ENCODE assay signal across 3 cellular contexts in the genomic region with DNA sequence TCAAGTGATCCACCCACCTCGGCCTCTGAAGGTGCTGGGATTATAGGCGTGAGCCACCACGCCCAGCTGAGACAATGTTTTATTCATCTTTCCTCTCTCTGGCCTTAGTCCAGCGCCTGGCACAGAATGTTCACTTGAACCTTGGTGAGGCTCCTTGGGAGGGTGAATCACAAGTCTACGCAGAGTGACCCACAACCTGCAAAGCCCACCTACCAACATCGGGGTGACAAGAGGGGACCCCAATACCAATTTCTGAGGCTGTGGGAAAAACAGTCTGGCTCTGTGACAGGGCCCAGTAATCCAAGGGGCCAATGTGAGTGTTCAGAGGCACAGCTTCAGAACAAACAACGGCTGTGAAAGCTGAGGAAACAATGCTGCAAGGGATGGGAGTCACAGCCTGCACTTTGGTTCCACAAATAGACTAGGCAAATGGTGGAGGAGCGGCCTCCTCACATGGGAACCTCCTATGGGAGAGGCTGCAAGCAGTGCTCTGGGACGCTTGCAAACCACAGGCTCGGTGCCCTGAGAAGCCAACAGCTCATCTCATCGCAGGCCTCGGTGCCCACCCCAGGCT.
A peak's percentile ranks its signal among the peaks of the same experiment; 100 is the strongest.
TF ChIP-seq lines count a peak whose summit lies in the region.

No MANE protein-coding gene starts in this region.

TF ChIP-seq in A549, 52 proteins besides CTCF, POLR2A, EP300 and RAD21:
- TF ChIP-seq, protein P1, sequence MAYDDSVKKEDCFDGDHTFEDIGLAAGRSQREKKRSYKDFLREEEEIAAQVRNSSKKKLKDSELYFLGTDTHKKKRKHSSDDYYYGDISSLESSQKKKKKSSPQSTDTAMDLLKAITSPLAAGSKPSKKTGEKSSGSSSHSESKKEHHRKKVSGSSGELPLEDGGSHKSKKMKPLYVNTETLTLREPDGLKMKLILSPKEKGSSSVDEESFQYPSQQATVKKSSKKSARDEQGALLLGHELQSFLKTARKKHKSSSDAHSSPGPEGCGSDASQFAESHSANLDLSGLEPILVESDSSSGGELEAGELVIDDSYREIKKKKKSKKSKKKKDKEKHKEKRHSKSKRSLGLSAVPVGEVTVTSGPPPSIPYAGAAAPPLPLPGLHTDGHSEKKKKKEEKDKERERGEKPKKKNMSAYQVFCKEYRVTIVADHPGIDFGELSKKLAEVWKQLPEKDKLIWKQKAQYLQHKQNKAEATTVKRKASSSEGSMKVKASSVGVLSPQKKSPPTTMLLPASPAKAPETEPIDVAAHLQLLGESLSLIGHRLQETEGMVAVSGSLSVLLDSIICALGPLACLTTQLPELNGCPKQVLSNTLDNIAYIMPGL (CRISPR knock-in tag; IDR thresholded peaks at IDR 0.05; ENCODE audit: borderline replicate concordance), result no peak
- no peak for TF ChIP-seq ZFP36 (IDR thresholded peaks at IDR 0.05; ENCODE audit: borderline replicate concordance, partially characterized antibody)
- TF ChIP-seq JUN (IDR thresholded peaks at IDR 0.05), result no peak
- TF ChIP-seq HDAC2 (IDR thresholded peaks at IDR 0.05), result no peak
- TF ChIP-seq, protein P2, sequence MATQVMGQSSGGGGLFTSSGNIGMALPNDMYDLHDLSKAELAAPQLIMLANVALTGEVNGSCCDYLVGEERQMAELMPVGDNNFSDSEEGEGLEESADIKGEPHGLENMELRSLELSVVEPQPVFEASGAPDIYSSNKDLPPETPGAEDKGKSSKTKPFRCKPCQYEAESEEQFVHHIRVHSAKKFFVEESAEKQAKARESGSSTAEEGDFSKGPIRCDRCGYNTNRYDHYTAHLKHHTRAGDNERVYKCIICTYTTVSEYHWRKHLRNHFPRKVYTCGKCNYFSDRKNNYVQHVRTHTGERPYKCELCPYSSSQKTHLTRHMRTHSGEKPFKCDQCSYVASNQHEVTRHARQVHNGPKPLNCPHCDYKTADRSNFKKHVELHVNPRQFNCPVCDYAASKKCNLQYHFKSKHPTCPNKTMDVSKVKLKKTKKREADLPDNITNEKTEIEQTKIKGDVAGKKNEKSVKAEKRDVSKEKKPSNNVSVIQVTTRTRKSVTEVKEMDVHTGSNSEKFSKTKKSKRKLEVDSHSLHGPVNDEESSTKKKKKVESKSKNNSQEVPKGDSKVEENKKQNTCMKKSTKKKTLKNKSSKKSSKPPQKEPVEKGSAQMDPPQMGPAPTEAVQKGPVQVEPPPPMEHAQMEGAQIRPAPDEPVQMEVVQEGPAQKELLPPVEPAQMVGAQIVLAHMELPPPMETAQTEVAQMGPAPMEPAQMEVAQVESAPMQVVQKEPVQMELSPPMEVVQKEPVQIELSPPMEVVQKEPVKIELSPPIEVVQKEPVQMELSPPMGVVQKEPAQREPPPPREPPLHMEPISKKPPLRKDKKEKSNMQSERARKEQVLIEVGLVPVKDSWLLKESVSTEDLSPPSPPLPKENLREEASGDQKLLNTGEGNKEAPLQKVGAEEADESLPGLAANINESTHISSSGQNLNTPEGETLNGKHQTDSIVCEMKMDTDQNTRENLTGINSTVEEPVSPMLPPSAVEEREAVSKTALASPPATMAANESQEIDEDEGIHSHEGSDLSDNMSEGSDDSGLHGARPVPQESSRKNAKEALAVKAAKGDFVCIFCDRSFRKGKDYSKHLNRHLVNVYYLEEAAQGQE (IDR thresholded peaks at IDR 0.05), result no peak
- no peak for TF ChIP-seq EHF (CRISPR knock-in tag; IDR thresholded peaks at IDR 0.05)
- TF ChIP-seq RARB (CRISPR knock-in tag; IDR thresholded peaks at IDR 0.05), result no peak
- no peak for TF ChIP-seq FOSB (CRISPR knock-in tag; IDR thresholded peaks at IDR 0.05)
- TF ChIP-seq, protein P3, sequence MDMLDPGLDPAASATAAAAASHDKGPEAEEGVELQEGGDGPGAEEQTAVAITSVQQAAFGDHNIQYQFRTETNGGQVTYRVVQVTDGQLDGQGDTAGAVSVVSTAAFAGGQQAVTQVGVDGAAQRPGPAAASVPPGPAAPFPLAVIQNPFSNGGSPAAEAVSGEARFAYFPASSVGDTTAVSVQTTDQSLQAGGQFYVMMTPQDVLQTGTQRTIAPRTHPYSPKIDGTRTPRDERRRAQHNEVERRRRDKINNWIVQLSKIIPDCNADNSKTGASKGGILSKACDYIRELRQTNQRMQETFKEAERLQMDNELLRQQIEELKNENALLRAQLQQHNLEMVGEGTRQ (IDR thresholded peaks at IDR 0.05), result no peak
- no peak for TF ChIP-seq BHLHE40 (IDR thresholded peaks at IDR 0.05; ENCODE audit: low read depth, low read length)
TF ChIP-seq in A549: peak in this region for 0.

TF ChIP-seq in WTC11, 78 proteins besides CTCF, POLR2A, EP300 and RAD21:
- TF ChIP-seq, protein P4, sequence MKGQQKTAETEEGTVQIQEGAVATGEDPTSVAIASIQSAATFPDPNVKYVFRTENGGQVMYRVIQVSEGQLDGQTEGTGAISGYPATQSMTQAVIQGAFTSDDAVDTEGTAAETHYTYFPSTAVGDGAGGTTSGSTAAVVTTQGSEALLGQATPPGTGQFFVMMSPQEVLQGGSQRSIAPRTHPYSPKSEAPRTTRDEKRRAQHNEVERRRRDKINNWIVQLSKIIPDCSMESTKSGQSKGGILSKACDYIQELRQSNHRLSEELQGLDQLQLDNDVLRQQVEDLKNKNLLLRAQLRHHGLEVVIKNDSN (CRISPR knock-in tag; IDR thresholded peaks at IDR 0.05), result no peak
- TF ChIP-seq IRF2 (CRISPR knock-in tag; IDR thresholded peaks at IDR 0.05; ENCODE audit: borderline replicate concordance, low read depth) (no peak), GABPB1 (CRISPR knock-in tag; IDR thresholded peaks at IDR 0.05) (peak; percentile 92)

TF ChIP-seq in HepG2, 621 proteins besides CTCF, POLR2A, EP300 and RAD21 (continues in another document):
- TF ChIP-seq SNAPC2 (CRISPR knock-in tag; IDR thresholded peaks at IDR 0.05), result 0 out of 2 replicates have a peak, but pooled peaks have one; percentile 54
- TF ChIP-seq ZNF383 (CRISPR knock-in tag; IDR thresholded peaks at IDR 0.05; ENCODE audit: borderline replicate concordance), result no peak
- no peak for TF ChIP-seq ZC3H13 (CRISPR knock-in tag; IDR thresholded peaks at IDR 0.05)
- peak; percentile 47; the same call in 1 of the 2 replicates for TF ChIP-seq ZNF563 (CRISPR knock-in tag; IDR thresholded peaks at IDR 0.05)
- TF ChIP-seq LCORL (IDR thresholded peaks at IDR 0.05), result no peak
- TF ChIP-seq LCORL (CRISPR knock-in tag; IDR thresholded peaks at IDR 0.05), result peak; percentile 84
- peak; percentile 76 for TF ChIP-seq POGZ (CRISPR knock-in tag; IDR thresholded peaks at IDR 0.05)
- TF ChIP-seq ZNF879 (CRISPR knock-in tag; IDR thresholded peaks at IDR 0.05), result no peak
- no peak; the same call in 1 of the 2 replicates for TF ChIP-seq SP5 (CRISPR knock-in tag; IDR thresholded peaks at IDR 0.05; ENCODE audit: borderline replicate concordance, low read depth)
- TF ChIP-seq NFYB (CRISPR knock-in tag; IDR thresholded peaks at IDR 0.05), result peak; percentile 35; the same call in 1 of the 2 replicates
- TF ChIP-seq GPN1 (CRISPR knock-in tag; IDR thresholded peaks at IDR 0.05; ENCODE audit: borderline replicate concordance), result no peak
- no peak for TF ChIP-seq NR2F1 (CRISPR knock-in tag; IDR thresholded peaks at IDR 0.05)
- peak; percentile 88; the same call in 1 of the 2 replicates for TF ChIP-seq FOXJ3 (CRISPR knock-in tag; IDR thresholded peaks at IDR 0.05; ENCODE audit: borderline replicate concordance)
- TF ChIP-seq NR2F6 (IDR thresholded peaks at IDR 0.05), result peak; percentile 32; the same call in 1 of the 2 replicates
- TF ChIP-seq NR2F6 (CRISPR knock-in tag; IDR thresholded peaks at IDR 0.05), result peak; percentile 58
- TF ChIP-seq, protein P5, sequence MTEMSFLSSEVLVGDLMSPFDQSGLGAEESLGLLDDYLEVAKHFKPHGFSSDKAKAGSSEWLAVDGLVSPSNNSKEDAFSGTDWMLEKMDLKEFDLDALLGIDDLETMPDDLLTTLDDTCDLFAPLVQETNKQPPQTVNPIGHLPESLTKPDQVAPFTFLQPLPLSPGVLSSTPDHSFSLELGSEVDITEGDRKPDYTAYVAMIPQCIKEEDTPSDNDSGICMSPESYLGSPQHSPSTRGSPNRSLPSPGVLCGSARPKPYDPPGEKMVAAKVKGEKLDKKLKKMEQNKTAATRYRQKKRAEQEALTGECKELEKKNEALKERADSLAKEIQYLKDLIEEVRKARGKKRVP (CRISPR knock-in tag; IDR thresholded peaks at IDR 0.05), result peak in 1 of 2 experiments; percentile 85; a peak in 2 of 4 replicates
- TF ChIP-seq NFIB (CRISPR knock-in tag; IDR thresholded peaks at IDR 0.05; ENCODE audit: borderline replicate concordance), result no peak
- TF ChIP-seq TBX2 (CRISPR knock-in tag; IDR thresholded peaks at IDR 0.05; ENCODE audit: borderline replicate concordance), result peak; percentile 93
- TF ChIP-seq, protein P6, sequence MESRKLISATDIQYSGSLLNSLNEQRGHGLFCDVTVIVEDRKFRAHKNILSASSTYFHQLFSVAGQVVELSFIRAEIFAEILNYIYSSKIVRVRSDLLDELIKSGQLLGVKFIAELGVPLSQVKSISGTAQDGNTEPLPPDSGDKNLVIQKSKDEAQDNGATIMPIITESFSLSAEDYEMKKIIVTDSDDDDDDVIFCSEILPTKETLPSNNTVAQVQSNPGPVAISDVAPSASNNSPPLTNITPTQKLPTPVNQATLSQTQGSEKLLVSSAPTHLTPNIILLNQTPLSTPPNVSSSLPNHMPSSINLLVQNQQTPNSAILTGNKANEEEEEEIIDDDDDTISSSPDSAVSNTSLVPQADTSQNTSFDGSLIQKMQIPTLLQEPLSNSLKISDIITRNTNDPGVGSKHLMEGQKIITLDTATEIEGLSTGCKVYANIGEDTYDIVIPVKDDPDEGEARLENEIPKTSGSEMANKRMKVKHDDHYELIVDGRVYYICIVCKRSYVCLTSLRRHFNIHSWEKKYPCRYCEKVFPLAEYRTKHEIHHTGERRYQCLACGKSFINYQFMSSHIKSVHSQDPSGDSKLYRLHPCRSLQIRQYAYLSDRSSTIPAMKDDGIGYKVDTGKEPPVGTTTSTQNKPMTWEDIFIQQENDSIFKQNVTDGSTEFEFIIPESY (CRISPR knock-in tag; IDR thresholded peaks at IDR 0.05), result peak; percentile 14; the same call in 1 of the 2 replicates
- no peak; the same call in 1 of the 2 replicates for TF ChIP-seq ZNF782 (CRISPR knock-in tag; IDR thresholded peaks at IDR 0.05; ENCODE audit: borderline replicate concordance)
- no peak for TF ChIP-seq POLR2AphosphoS2 (IDR thresholded peaks at IDR 0.05; ENCODE audit: low read depth, low read length)
- no peak for TF ChIP-seq ZNF225 (CRISPR knock-in tag; IDR thresholded peaks at IDR 0.05)
- TF ChIP-seq, protein P7, sequence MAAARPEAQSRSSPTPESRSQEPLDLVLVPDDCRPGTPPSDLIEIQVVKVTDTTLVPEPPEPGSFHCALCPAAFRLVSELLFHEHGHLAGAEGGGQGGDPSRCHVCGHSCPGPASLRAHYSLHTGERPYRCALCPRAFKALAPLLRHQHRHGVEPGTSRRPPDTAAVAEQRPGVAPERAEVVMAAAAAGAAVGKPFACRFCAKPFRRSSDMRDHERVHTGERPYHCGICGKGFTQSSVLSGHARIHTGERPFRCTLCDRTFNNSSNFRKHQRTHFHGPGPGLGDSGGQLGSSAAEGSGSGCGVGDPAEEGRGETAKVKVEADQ (CRISPR knock-in tag; IDR thresholded peaks at IDR 0.05; ENCODE audit: borderline replicate concordance), result peak; percentile 57
- no peak for TF ChIP-seq SYNCRIP (IDR thresholded peaks at IDR 0.05; ENCODE audit: insufficient read depth, low read depth, low read length)
- no peak for TF ChIP-seq HOXA9 (CRISPR knock-in tag; IDR thresholded peaks at IDR 0.05; ENCODE audit: borderline replicate concordance)
- peak; percentile 61 for TF ChIP-seq U2AF1 (optimal IDR thresholded peaks at IDR 0.05; ENCODE audit: low read depth, low read length)
- TF ChIP-seq SP1 (IDR thresholded peaks at IDR 0.05), result no peak
- no peak for TF ChIP-seq SP1 (CRISPR knock-in tag; IDR thresholded peaks at IDR 0.05)
- TF ChIP-seq ZFP90 (CRISPR knock-in tag; IDR thresholded peaks at IDR 0.05; ENCODE audit: borderline replicate concordance), result no peak
- no peak for TF ChIP-seq EZH2 (conservative IDR thresholded peaks at IDR 0.05; ENCODE audit: low read depth, low read length)
- TF ChIP-seq, protein P8, sequence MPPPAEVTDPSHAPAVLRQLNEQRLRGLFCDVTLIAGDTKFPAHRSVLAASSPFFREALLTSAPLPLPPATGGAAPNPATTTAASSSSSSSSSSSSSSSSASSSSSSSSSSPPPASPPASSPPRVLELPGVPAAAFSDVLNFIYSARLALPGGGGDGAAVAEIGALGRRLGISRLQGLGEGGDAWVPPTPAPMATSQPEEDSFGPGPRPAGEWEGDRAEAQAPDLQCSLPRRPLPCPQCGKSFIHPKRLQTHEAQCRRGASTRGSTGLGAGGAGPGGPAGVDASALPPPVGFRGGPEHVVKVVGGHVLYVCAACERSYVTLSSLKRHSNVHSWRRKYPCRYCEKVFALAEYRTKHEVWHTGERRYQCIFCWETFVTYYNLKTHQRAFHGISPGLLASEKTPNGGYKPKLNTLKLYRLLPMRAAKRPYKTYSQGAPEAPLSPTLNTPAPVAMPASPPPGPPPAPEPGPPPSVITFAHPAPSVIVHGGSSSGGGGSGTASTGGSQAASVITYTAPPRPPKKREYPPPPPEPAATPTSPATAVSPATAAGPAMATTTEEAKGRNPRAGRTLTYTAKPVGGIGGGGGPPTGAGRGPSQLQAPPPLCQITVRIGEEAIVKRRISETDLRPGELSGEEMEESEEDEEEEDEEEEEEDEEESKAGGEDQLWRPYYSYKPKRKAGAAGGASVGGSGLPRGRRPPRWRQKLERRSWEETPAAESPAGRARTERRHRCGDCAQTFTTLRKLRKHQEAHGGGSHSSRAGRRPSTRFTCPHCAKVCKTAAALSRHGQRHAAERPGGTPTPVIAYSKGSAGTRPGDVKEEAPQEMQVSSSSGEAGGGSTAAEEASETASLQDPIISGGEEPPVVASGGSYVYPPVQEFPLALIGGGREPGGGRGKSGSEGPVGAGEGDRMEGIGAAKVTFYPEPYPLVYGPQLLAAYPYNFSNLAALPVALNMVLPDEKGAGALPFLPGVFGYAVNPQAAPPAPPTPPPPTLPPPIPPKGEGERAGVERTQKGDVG (CRISPR knock-in tag; IDR thresholded peaks at IDR 0.05; ENCODE audit: borderline replicate concordance), result peak; percentile 81; the same call in 1 of the 2 replicates
- TF ChIP-seq ZNF577 (CRISPR knock-in tag; IDR thresholded peaks at IDR 0.05; ENCODE audit: borderline replicate concordance, low read depth), result no peak
- no peak for TF ChIP-seq MTF1 (CRISPR knock-in tag; IDR thresholded peaks at IDR 0.05)
- TF ChIP-seq, protein P9, sequence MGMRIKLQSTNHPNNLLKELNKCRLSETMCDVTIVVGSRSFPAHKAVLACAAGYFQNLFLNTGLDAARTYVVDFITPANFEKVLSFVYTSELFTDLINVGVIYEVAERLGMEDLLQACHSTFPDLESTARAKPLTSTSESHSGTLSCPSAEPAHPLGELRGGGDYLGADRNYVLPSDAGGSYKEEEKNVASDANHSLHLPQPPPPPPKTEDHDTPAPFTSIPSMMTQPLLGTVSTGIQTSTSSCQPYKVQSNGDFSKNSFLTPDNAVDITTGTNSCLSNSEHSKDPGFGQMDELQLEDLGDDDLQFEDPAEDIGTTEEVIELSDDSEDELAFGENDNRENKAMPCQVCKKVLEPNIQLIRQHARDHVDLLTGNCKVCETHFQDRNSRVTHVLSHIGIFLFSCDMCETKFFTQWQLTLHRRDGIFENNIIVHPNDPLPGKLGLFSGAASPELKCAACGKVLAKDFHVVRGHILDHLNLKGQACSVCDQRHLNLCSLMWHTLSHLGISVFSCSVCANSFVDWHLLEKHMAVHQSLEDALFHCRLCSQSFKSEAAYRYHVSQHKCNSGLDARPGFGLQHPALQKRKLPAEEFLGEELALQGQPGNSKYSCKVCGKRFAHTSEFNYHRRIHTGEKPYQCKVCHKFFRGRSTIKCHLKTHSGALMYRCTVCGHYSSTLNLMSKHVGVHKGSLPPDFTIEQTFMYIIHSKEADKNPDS (CRISPR knock-in tag; IDR thresholded peaks at IDR 0.05), result no peak; the same call in 1 of the 2 replicates
- TF ChIP-seq SALL2 (CRISPR knock-in tag; IDR thresholded peaks at IDR 0.05), result peak; percentile 52; the same call in 1 of the 2 replicates
- peak; percentile 78 for TF ChIP-seq NCOR1 (IDR thresholded peaks at IDR 0.05; ENCODE audit: borderline replicate concordance, low read length)
- TF ChIP-seq TAF1 (CRISPR knock-in tag; IDR thresholded peaks at IDR 0.05), result peak; percentile 49; the same call in 1 of the 2 replicates
- peak; percentile 79; the same call in 1 of the 2 replicates for TF ChIP-seq ZNF350 (CRISPR knock-in tag; IDR thresholded peaks at IDR 0.05; ENCODE audit: borderline replicate concordance, low read depth)
- TF ChIP-seq SRSF1 (optimal IDR thresholded peaks at IDR 0.05; ENCODE audit: low read depth, low read length), result no peak
